10 cellular contexts compared by ENCODE assay signal in genomic region chr3:58422756-58423324, GRCh38. TPM values are rescaled to one million over a fixed set of nuclear protein-coding genes. Genes with fewer than 3 reads are reported as not detected.
DNase-seq lines count a peak whose midpoint lies in the region; ATAC-seq and TF ChIP-seq lines count a peak whose summit lies in the region.
"Had no signal": no experiment of that assay in that cellular context is flagged by ENCODE, and none has a peak within 500 bp of the region (broad histone marks: within the 10 kb centered on the region; RNA-seq: fewer than 3 reads in every experiment).

No MANE protein-coding gene starts in this region.

- no peak overlapping the region for H3K4me3 Mint-ChIP-seq in activated CD8-positive, alpha-beta memory T cell treated with anti-CD3 and anti-CD28 coated beads, Interleukin-2, amount 10 ng/mL, durations not matched to agents 7 days and 5 days

- TF ChIP-seq CTCF in left ventricle myocardium inferior (IDR thresholded peaks at IDR 0.05; ENCODE audit: borderline replicate concordance) = peak; percentile 32

- H3K4me3 ChIP-seq in left ventricle myocardium inferior = no peak overlapping the region
- H3K4me3 ChIP-seq: BLaER1 had no signal

- ATAC-seq in SK-N-SH treated with all-trans-retinoic acid at 6 μM for 48 hours (peak; percentile 42), GM21390 (IDR thresholded peaks at IDR 0.05; ENCODE audit: unreplicated experiment) (no peak)
- ATAC-seq in activated CD8-positive, alpha-beta memory T cell treated with anti-CD3 and anti-CD28 coated beads, Interleukin-2, amount 10 ng/mL, durations not matched to agents 7 days and 5 days = no peak

- no peaks in the 10 kb centered on the region for H3K27me3 ChIP-seq in left ventricle myocardium inferior (ENCODE audit: low read depth)
- H3K27me3 ChIP-seq: BLaER1 had no signal

- intact Hi-C loops in left ventricle myocardium inferior (cut with micrococcal nuclease) = no loop called here

- H3K36me3 Mint-ChIP-seq in activated CD8-positive, alpha-beta memory T cell treated with anti-CD3 and anti-CD28 coated beads, Interleukin-2, amount 10 ng/mL, durations not matched to agents 7 days and 5 days = peaks cover 27% of the 10 kb centered on the region

- peak overlapping the region; percentile 10 for H3K27ac ChIP-seq in left ventricle myocardium inferior (replicated peaks)
- H3K27ac ChIP-seq: BLaER1 had no signal

- CTCF ChIA-PET in activated CD8-positive, alpha-beta memory T cell treated with anti-CD3 and anti-CD28 coated beads, Interleukin-2, amount 10 ng/mL, durations not matched to agents 7 days and 5 days (lab: Charles Lee) = no interaction called here

- peak; percentile 3 to 35 for DNase-seq in SHP77 (lab: John Stamatoyannopoulos, UW)
- DNase-seq in SHP77 treated with DMSO at 0.1 percent for 48 hours (lab: John Stamatoyannopoulos, UW) = no peak
- DNase-seq in left ventricle myocardium inferior = no peak
- peak; percentile 20 for DNase-seq in stimulated activated CD8-positive, alpha-beta memory T cell treated with anti-CD3 and anti-CD28 coated beads, Interleukin-4, amount 100 ng/mL, for 48 hours
- no peak for DNase-seq in SW 1271 (lab: John Stamatoyannopoulos, UW)
- DNase-seq in activated CD8-positive, alpha-beta memory T cell treated with anti-CD3 and anti-CD28 coated beads, Interleukin-2, amount 10 ng/mL, durations not matched to agents 7 days and 5 days = no peak
- DNase-seq: stimulated activated CD4-positive, alpha-beta T cell treated with anti-CD3 and anti-CD28 coated beads, Interleukin-2, amount 100 ng/mL, for 48 hours had no signal

- no peak overlapping the region for H3K27ac Mint-ChIP-seq in activated CD8-positive, alpha-beta memory T cell treated with anti-CD3 and anti-CD28 coated beads, Interleukin-2, amount 10 ng/mL, durations not matched to agents 7 days and 5 days

- H3K9me3 ChIP-seq in left ventricle myocardium inferior (replicated peaks) = no peaks in the 10 kb centered on the region
- H3K9me3 ChIP-seq: BLaER1 had no signal

- peaks cover 69% of the 10 kb centered on the region for H3K36me3 ChIP-seq in left ventricle myocardium inferior

- no peaks in the 10 kb centered on the region for H3K9me3 Mint-ChIP-seq in activated CD8-positive, alpha-beta memory T cell treated with anti-CD3 and anti-CD28 coated beads, Interleukin-2, amount 10 ng/mL, durations not matched to agents 7 days and 5 days (ENCODE audit: low read depth)

- peaks cover 24% of the 10 kb centered on the region for H3K4me1 Mint-ChIP-seq in activated CD8-positive, alpha-beta memory T cell treated with anti-CD3 and anti-CD28 coated beads, Interleukin-2, amount 10 ng/mL, durations not matched to agents 7 days and 5 days

- H3K4me1 ChIP-seq in left ventricle myocardium inferior = peaks cover 41% of the 10 kb centered on the region

- H3K27me3 Mint-ChIP-seq in activated CD8-positive, alpha-beta memory T cell treated with anti-CD3 and anti-CD28 coated beads, Interleukin-2, amount 10 ng/mL, durations not matched to agents 7 days and 5 days = no peaks in the 10 kb centered on the region

TF ChIP-seq in SK-N-SH treated with all-trans-retinoic acid at 6 μM for 48 hours, 23 proteins besides CTCF, POLR2A, EP300 and RAD21:
- TF ChIP-seq SNAI2 (CRISPR knock-in tag; IDR thresholded peaks at IDR 0.05) = no peak
- no peak for TF ChIP-seq OSR1 (CRISPR knock-in tag; IDR thresholded peaks at IDR 0.05)
- no peak for TF ChIP-seq CREB5 (CRISPR knock-in tag; IDR thresholded peaks at IDR 0.05; ENCODE audit: low read depth)
- TF ChIP-seq ZNF565 (CRISPR knock-in tag; conservative IDR thresholded peaks at IDR 0.05; ENCODE audit: low read depth) = no peak

RNA-seq across cellular contexts. Expression of gene PDHB, which starts 10.8 kb away (rescaled TPM):
- 195 TPM for total RNA-seq in left ventricle myocardium inferior
- total RNA-seq in activated CD8-positive, alpha-beta memory T cell treated with anti-CD3 and anti-CD28 coated beads, Interleukin-2, amount 10 ng/mL, durations not matched to agents 7 days and 5 days = 10 to 100 TPM; 43.4 to 60.6 TPM

Comparison
In these comparisons a context has a peak if more than half of its experiments do, and no peak if none do; other contexts are left out.
1. DNase-seq: peak in SHP77 (2 of 2) and stimulated activated CD8-positive, alpha-beta memory T cell treated with anti-CD3 and anti-CD28 coated beads, Interleukin-4, amount 100 ng/mL, for 48 hours (single experiment); none in SHP77 treated with DMSO at 0.1 percent for 48 hours (single experiment), left ventricle myocardium inferior (single experiment), SW 1271 (0 of 2) and activated CD8-positive, alpha-beta memory T cell treated with anti-CD3 and anti-CD28 coated beads, Interleukin-2, amount 10 ng/mL, durations not matched to agents 7 days and 5 days (single experiment).